20 cellular contexts compared by ENCODE assay signal in genomic region chr17:15269087-15269486, GRCh38. TPM values are rescaled to one million over a fixed set of nuclear protein-coding genes. Genes with fewer than 3 reads are reported as not detected.
"Had no signal": no experiment of that assay in that cellular context is flagged by ENCODE, and none has a peak within 500 bp of the region (broad histone marks: within the 10 kb centered on the region; RNA-seq: fewer than 3 reads in every experiment).

No MANE protein-coding gene starts in this region.

- H3K4me3 Mint-ChIP-seq: activated B cell treated with CpG ODN at 0.5 μM for 24 hours; activated CD8-positive, alpha-beta T cell treated with anti-CD3 and anti-CD28 coated beads for 36 hours; activated naive CD4-positive, alpha-beta T cell treated with anti-CD3 and anti-CD28 coated beads, Interleukin-2, amount 50 U/mL, for 24 hours; nephron progenitor cell; T-helper 2 cell treated with Interferon-gamma antibody and Interleukin-4, amounts not matched to agents 5 μg/mL and 100 μg/mL, for 36 hours had no signal

- H3K27ac ChIP-seq: colonic mucosa, left lung, neutrophil, right atrium auricular region, spleen, thoracic aorta had no signal

- H3K36me3 Mint-ChIP-seq: activated naive CD4-positive, alpha-beta T cell treated with anti-CD3 and anti-CD28 coated beads, Interleukin-2, amount 50 U/mL, for 24 hours had no signal

- H3K27ac Mint-ChIP-seq: activated B cell treated with CpG ODN at 0.5 μM for 24 hours; activated CD8-positive, alpha-beta T cell treated with anti-CD3 and anti-CD28 coated beads for 36 hours; activated naive CD4-positive, alpha-beta T cell treated with anti-CD3 and anti-CD28 coated beads, Interleukin-2, amount 50 U/mL, for 24 hours; activated T-helper 2 cell treated with anti-CD3 and anti-CD28 coated beads, Interferon-gamma antibody, Interleukin-2, Interleukin-4, amounts not matched to agents 10 μg/mL and 5 μg/mL and 100 μg/mL, durations not matched to agents 14 hours and 24 hours and 36 hours; nephron progenitor cell; progenitor cell of endocrine pancreas; T-helper 2 cell treated with Interferon-gamma antibody and Interleukin-4, amounts not matched to agents 5 μg/mL and 100 μg/mL, for 36 hours had no signal

- H3K27me3 ChIP-seq: colonic mucosa, right atrium auricular region had no signal

- H3K9me3 Mint-ChIP-seq: activated B cell treated with CpG ODN at 0.5 μM for 24 hours; activated CD8-positive, alpha-beta T cell treated with anti-CD3 and anti-CD28 coated beads for 36 hours; activated naive CD4-positive, alpha-beta T cell treated with anti-CD3 and anti-CD28 coated beads, Interleukin-2, amount 50 U/mL, for 24 hours; activated T-helper 2 cell treated with anti-CD3 and anti-CD28 coated beads, Interferon-gamma antibody, Interleukin-2, Interleukin-4, amounts not matched to agents 10 μg/mL and 5 μg/mL and 100 μg/mL, durations not matched to agents 14 hours and 24 hours and 36 hours; T-helper 2 cell treated with Interferon-gamma antibody and Interleukin-4, amounts not matched to agents 5 μg/mL and 100 μg/mL, for 36 hours had no signal

- ATAC-seq: activated CD8-positive, alpha-beta T cell treated with anti-CD3 and anti-CD28 coated beads for 36 hours; left lung had no signal

- H3K4me1 Mint-ChIP-seq: activated B cell treated with CpG ODN at 0.5 μM for 24 hours; activated naive CD4-positive, alpha-beta T cell treated with anti-CD3 and anti-CD28 coated beads, Interleukin-2, amount 50 U/mL, for 24 hours; nephron progenitor cell had no signal

- H3K36me3 ChIP-seq: colonic mucosa, left lung, neutrophil, right atrium auricular region, spleen, thoracic aorta had no signal

- H3K4me3 ChIP-seq: colonic mucosa, left lung, right atrium auricular region, spleen, thoracic aorta had no signal

- H3K9me3 ChIP-seq: colonic mucosa, left lung, neutrophil, right atrium auricular region, spleen, thoracic aorta had no signal

- DNase-seq: activated B cell treated with CpG ODN at 0.5 μM for 24 hours; activated CD4-positive, alpha-beta T cell treated with anti-CD3 and anti-CD28 coated beads, Interleukin-2, amount 50 U/mL, for 1 hour; activated CD8-positive, alpha-beta T cell treated with anti-CD3 and anti-CD28 coated beads for 36 hours; activated T-cell treated with anti-CD3 and anti-CD28 coated beads, Interleukin-2, amount 50 U/mL, for 48 hours; anterior cingulate cortex; colonic mucosa; effector memory CD4-positive, alpha-beta T cell; left lung; nephron progenitor cell; spleen; stimulated activated CD4-positive, alpha-beta T cell treated with anti-CD3 and anti-CD28 coated beads, Interleukin-2, amount 100 ng/mL, for 48 hours; stimulated activated naive CD4-positive, alpha-beta T cell treated with Interleukin-2 at 50 U/mL for 16 hours; T-helper 1 cell had no signal

- H3K4me1 ChIP-seq: colonic mucosa had no signal

RNA-seq across cellular contexts. Expression of gene PMP22, which starts 4.0 kb away (rescaled TPM):
- total RNA-seq: activated B cell treated with CpG ODN at 0.5 μM for 24 hours had no signal
